In the genomic region with DNA sequence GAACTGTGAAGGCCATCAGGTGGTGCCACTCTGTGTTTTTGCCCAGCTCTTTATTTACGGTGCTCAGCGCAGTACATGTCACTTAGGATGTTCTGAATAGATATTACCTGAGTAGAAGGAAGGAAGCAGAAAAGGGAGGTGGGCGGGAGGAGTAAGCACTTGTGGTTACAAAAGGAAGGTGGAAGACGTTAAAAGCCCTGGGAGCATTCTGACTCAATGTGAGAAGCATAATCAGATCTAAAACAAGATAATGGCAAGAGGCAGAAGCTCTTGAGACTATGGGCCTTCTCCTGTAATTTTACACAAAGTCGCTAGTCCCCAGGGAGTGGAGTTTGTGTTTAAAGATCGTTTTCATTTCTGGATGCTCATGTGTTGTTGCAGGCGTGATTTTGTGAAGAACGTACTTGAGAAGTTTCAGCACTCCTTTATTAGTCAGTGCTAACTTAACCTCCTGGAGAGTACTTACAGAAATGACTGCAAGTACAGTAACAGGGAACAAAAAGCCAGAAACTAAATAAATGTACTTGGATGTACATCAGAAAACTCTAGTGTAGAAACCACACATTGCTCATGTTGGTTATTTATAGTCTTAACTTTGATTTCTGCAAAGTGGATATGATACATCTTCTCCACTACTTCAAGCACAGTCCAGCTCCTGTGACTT, we compare ENCODE assay signal across 17 cellular contexts.
DNase-seq lines count a peak whose midpoint lies in the region; ATAC-seq and TF ChIP-seq lines count a peak whose summit lies in the region.
"Had no signal": no experiment of that assay in that cellular context is flagged by ENCODE, and none has a peak within 500 bp of the region (broad histone marks: within the 10 kb centered on the region; RNA-seq: fewer than 3 reads in every experiment).

No MANE protein-coding gene starts in this region.

- no peaks in the 10 kb centered on the region for H3K27me3 Mint-ChIP-seq in activated CD4-positive, alpha-beta memory T cell treated with anti-CD3 and anti-CD28 coated beads, Interleukin-2, amount 10 ng/mL, durations not matched to agents 7 days and 5 days
- peaks cover 1% of the 10 kb centered on the region for H3K27me3 Mint-ChIP-seq in endothelial cell (ENCODE audit: unreplicated experiment)
- H3K27me3 Mint-ChIP-seq: activated B cell treated with CpG ODN at 0.5 μM for 24 hours, memory B cell had no signal

- H3K4me1 Mint-ChIP-seq in activated CD4-positive, alpha-beta memory T cell treated with anti-CD3 and anti-CD28 coated beads, Interleukin-2, amount 10 ng/mL, durations not matched to agents 7 days and 5 days = peaks cover 23% of the 10 kb centered on the region
- no peaks in the 10 kb centered on the region for H3K4me1 Mint-ChIP-seq in endothelial cell (ENCODE audit: unreplicated experiment)
- H3K4me1 Mint-ChIP-seq: activated B cell treated with CpG ODN at 0.5 μM for 24 hours, memory B cell had no signal

- DNase-seq in stimulated activated CD4-positive, alpha-beta T cell treated with anti-CD3 and anti-CD28 coated beads, Interleukin-1b, Interleukin-23, amount 100 ng/mL, for 4 hours (ENCODE audit: low read depth in 2 of 2) = peak; percentile 3 to 15
- no peak for DNase-seq in stimulated activated CD4-positive, alpha-beta T cell treated with anti-CD3 and anti-CD28 coated beads, Interleukin-12 subunit alpha, Interleukin-12 subunit beta, amount 100 ng/mL, for 4 hours
- peak; percentile 37 for DNase-seq in activated CD4-positive, alpha-beta memory T cell treated with anti-CD3 and anti-CD28 coated beads, Interleukin-2, amount 10 ng/mL, durations not matched to agents 7 days and 5 days
- peak; percentile 2 for DNase-seq in iris pigment epithelial cell (ENCODE audit: low read depth)
- DNase-seq in upper lobe of right lung = no peak
- no peak for DNase-seq in NOMO-1 treated with DMSO at 0.1 percent for 48 hours (lab: John Stamatoyannopoulos, UW; ENCODE audit: unreplicated experiment)
- DNase-seq in HCEC 1CT = no peak
- DNase-seq in endothelial cell (ENCODE audit: low spot score) = no peak
- DNase-seq: activated B cell treated with CpG ODN at 0.5 μM for 24 hours; activated gamma-delta T cell; effector memory CD4-positive, alpha-beta T cell; foreskin keratinocyte; NCI-H2029 treated with DMSO at 0.1 percent for 48 hours; testis had no signal

- H3K36me3 ChIP-seq in upper lobe of right lung = no peaks in the 10 kb centered on the region
- H3K36me3 ChIP-seq: neutrophil had no signal

- no peaks in the 10 kb centered on the region for H3K4me1 ChIP-seq in upper lobe of right lung
- H3K4me1 ChIP-seq: foreskin keratinocyte, testis had no signal

- no peak overlapping the region for H3K4me3 ChIP-seq in upper lobe of right lung
- H3K4me3 ChIP-seq: skin epidermis, testis had no signal

- CTCF ChIA-PET in activated CD4-positive, alpha-beta memory T cell treated with anti-CD3 and anti-CD28 coated beads, Interleukin-2, amount 10 ng/mL, durations not matched to agents 7 days and 5 days (lab: Charles Lee) = interaction anchor here (1.2 to 1.5 kb wide), 2 partner anchors 29 to 159 kb away, joined by 3 read pairs; no protein-coding TSS in a partner anchor

- intact Hi-C loops in upper lobe of right lung (cut with DNase I) = no loop called here

- POLR2A ChIA-PET in activated CD4-positive, alpha-beta memory T cell treated with anti-CD3 and anti-CD28 coated beads, Interleukin-2, amount 10 ng/mL, durations not matched to agents 7 days and 5 days (lab: Charles Lee) = no interaction called here

- H3K9me3 Mint-ChIP-seq in activated CD4-positive, alpha-beta memory T cell treated with anti-CD3 and anti-CD28 coated beads, Interleukin-2, amount 10 ng/mL, durations not matched to agents 7 days and 5 days = peaks cover 4% of the 10 kb centered on the region
- peaks cover 35% of the 10 kb centered on the region for H3K9me3 Mint-ChIP-seq in endothelial cell (ENCODE audit: unreplicated experiment)

- H3K36me3 Mint-ChIP-seq in activated CD4-positive, alpha-beta memory T cell treated with anti-CD3 and anti-CD28 coated beads, Interleukin-2, amount 10 ng/mL, durations not matched to agents 7 days and 5 days (ENCODE audit: low read depth) = no peaks in the 10 kb centered on the region
- no peaks in the 10 kb centered on the region for H3K36me3 Mint-ChIP-seq in endothelial cell (ENCODE audit: low read depth, unreplicated experiment)
- H3K36me3 Mint-ChIP-seq: memory B cell had no signal

- peak; percentile 75 for ATAC-seq in upper lobe of right lung
- ATAC-seq: foreskin keratinocyte had no signal

- H3K27me3 ChIP-seq in upper lobe of right lung = no peaks in the 10 kb centered on the region
- H3K27me3 ChIP-seq: foreskin keratinocyte, neutrophil, testis had no signal

- H3K9me3 ChIP-seq in upper lobe of right lung = no peaks in the 10 kb centered on the region
- H3K9me3 ChIP-seq: neutrophil, testis had no signal

- no peak for TF ChIP-seq CTCF in upper lobe of right lung (IDR thresholded peaks at IDR 0.05)
- no peak for TF ChIP-seq CTCF in endothelial cell (IDR thresholded peaks at IDR 0.05; ENCODE audit: unreplicated experiment)

- H3K27ac Mint-ChIP-seq in activated CD4-positive, alpha-beta memory T cell treated with anti-CD3 and anti-CD28 coated beads, Interleukin-2, amount 10 ng/mL, durations not matched to agents 7 days and 5 days = peak overlapping the region; percentile 69
- no peak overlapping the region for H3K27ac Mint-ChIP-seq in endothelial cell (ENCODE audit: unreplicated experiment)
- H3K27ac Mint-ChIP-seq: activated B cell treated with CpG ODN at 0.5 μM for 24 hours, memory B cell had no signal

- no peak overlapping the region for H3K4me3 Mint-ChIP-seq in activated CD4-positive, alpha-beta memory T cell treated with anti-CD3 and anti-CD28 coated beads, Interleukin-2, amount 10 ng/mL, durations not matched to agents 7 days and 5 days
- no peak overlapping the region for H3K4me3 Mint-ChIP-seq in endothelial cell (ENCODE audit: unreplicated experiment)
- H3K4me3 Mint-ChIP-seq: activated B cell treated with CpG ODN at 0.5 μM for 24 hours, memory B cell had no signal

- no peak overlapping the region for H3K27ac ChIP-seq in upper lobe of right lung
- H3K27ac ChIP-seq: foreskin keratinocyte, neutrophil, skin epidermis, testis had no signal

Comparison
In these comparisons a context has a peak if more than half of its experiments do, and no peak if none do; other contexts are left out.
1. DNase-seq: peak in stimulated activated CD4-positive, alpha-beta T cell treated with anti-CD3 and anti-CD28 coated beads, Interleukin-1b, Interleukin-23, amount 100 ng/mL, for 4 hours (2 of 2), activated CD4-positive, alpha-beta memory T cell treated with anti-CD3 and anti-CD28 coated beads, Interleukin-2, amount 10 ng/mL, durations not matched to agents 7 days and 5 days (single experiment) and iris pigment epithelial cell (single experiment); none in stimulated activated CD4-positive, alpha-beta T cell treated with anti-CD3 and anti-CD28 coated beads, Interleukin-12 subunit alpha, Interleukin-12 subunit beta, amount 100 ng/mL, for 4 hours (single experiment), upper lobe of right lung (single experiment), NOMO-1 treated with DMSO at 0.1 percent for 48 hours (single experiment), HCEC 1CT (single experiment) and endothelial cell (single experiment).